Comparison of ENCODE assay signal across 1 cellular context in the genomic region with DNA sequence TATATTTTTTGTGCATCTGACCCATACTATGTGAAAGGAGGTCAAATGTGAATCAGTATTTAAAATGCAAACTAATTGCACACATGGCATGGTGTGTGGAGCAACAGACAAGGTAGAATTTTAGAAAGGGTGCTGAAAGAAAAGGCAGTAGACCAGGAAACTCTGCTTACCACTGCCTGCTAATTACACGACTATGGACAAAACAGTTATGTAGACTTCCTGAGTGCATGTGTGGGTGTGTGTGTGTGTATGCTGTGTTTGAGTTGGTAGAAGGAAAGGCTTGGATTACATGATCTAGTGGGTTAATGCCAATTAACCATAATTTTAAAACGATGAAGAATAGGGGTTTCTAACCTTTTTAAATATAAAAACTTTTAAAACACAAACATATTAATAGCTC.
TF ChIP-seq lines count a peak whose summit lies in the region.

No MANE protein-coding gene starts in this region.

TF ChIP-seq in HepG2, 621 proteins besides CTCF, POLR2A, EP300 and RAD21 (continued from another document):
- TF ChIP-seq, protein P1, sequence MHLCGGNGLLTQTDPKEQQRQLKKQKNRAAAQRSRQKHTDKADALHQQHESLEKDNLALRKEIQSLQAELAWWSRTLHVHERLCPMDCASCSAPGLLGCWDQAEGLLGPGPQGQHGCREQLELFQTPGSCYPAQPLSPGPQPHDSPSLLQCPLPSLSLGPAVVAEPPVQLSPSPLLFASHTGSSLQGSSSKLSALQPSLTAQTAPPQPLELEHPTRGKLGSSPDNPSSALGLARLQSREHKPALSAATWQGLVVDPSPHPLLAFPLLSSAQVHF (CRISPR knock-in tag; IDR thresholded peaks at IDR 0.05) = no peak
- TF ChIP-seq, protein P2, sequence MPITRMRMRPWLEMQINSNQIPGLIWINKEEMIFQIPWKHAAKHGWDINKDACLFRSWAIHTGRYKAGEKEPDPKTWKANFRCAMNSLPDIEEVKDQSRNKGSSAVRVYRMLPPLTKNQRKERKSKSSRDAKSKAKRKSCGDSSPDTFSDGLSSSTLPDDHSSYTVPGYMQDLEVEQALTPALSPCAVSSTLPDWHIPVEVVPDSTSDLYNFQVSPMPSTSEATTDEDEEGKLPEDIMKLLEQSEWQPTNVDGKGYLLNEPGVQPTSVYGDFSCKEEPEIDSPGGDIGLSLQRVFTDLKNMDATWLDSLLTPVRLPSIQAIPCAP (CRISPR knock-in tag; IDR thresholded peaks at IDR 0.05; ENCODE audit: low read depth) = no peak
- TF ChIP-seq ZSCAN9 (CRISPR knock-in tag; IDR thresholded peaks at IDR 0.05; ENCODE audit: borderline replicate concordance) = no peak
- TF ChIP-seq ZNF331 (CRISPR knock-in tag; IDR thresholded peaks at IDR 0.05) = no peak
- TF ChIP-seq ZNF24 (IDR thresholded peaks at IDR 0.05) = no peak
- TF ChIP-seq CENPX (CRISPR knock-in tag; IDR thresholded peaks at IDR 0.05) = no peak
- no peak for TF ChIP-seq ARNT2 (CRISPR knock-in tag; IDR thresholded peaks at IDR 0.05; ENCODE audit: low read depth)
